Comparison of ENCODE assay signal across 8 cellular contexts in the genomic region with DNA sequence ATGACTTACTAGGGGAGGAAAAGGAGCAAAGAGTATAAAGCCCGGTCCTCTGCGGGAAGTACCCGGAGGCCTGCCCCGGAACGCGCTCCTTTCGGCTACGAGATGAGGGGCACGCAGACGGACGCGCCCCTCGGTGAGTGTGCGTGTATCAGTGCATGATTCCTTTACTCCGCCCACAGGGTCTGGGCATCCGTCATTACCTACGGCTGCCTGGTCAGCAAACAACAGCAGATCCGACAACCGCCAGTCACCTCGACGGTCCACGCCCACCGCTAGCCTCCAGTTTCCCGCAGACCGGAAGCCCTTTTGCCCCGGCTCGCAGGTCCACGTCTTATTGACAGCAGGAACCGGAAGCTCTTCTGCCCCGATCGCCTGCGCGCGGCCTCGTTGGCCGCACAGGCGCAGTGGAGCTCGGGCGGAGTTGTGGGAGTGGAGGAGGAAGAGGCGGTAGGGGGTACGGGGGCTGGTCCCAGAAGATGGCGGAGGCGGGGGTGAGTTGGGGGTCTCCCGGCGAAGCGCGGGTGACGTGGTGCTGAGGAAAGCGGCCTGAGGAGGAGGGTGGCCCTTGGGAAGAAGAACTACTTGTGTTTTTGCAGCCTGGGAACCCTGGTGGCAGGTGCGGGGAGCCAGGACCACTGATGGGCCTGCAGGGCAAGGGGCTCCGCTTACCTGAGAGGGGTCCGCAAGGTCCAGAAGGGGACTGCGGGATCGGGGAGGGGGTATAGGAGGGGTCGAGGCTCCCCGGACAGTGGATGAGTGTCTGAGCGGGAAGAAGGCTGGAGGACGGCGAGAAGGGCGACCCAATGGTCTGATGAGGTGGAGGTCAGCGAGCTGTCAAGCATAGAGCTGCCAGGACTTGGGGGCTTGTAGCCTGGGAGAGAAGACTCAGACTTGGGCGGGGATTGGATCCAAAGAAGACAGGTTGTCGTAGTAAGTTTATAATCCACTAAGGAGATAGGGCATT. TPM values are rescaled to one million over a fixed set of nuclear protein-coding genes. Genes with fewer than 3 reads are reported as not detected.
A peak's percentile ranks its signal among the peaks of the same experiment; 100 is the strongest.
DNase-seq lines count a peak whose midpoint lies in the region; ATAC-seq and FAIRE-seq lines count a peak whose summit lies in the region.

Gene INSIG2 (plus strand): TSS at position 421 of the 964 bp plus-strand sequence. CDS start 8,086 bp downstream, outside the sequence.

- no peaks in the 10 kb centered on the region for H3K27me3 ChIP-seq in endocrine pancreas (ENCODE audit: control insufficient read depth, insufficient read depth, low read length)

- peak; percentile 97 for FAIRE-seq in HTR-8/SVneo (lab: Jason Lieb, UNC)

- WGBS in mesodermal cell (ENCODE audit: insufficient coverage in 2 of 2), 2 experiments, result 0 to 1% methylated on average over 47 to 50 of the region's 63 CpGs

- H3K36me3 ChIP-seq in endocrine pancreas (ENCODE audit: control insufficient read depth, insufficient read depth, low read length), result no peaks in the 10 kb centered on the region
- H3K36me3 ChIP-seq in mesodermal cell (ENCODE audit: control insufficient read depth, insufficient read depth, low read length), result no peaks in the 10 kb centered on the region

- peak within 1 kb of the TSS; percentile 62 for H3K27ac ChIP-seq in mesodermal cell (ENCODE audit: low read depth, low read length, severe bottlenecking)

- ATAC-seq in GM21367 (IDR thresholded peaks at IDR 0.05; ENCODE audit: unreplicated experiment), result peak; percentile 95

- DNase-seq in Caki2 (ENCODE audit: low read depth) (peak; percentile 99), HTR-8/SVneo (ENCODE audit: insufficient read length, low spot score) (peak; percentile 93), NOMO-1 treated with dmso at 0.1 percent for 144 hours (lab: John Stamatoyannopoulos, UW; ENCODE audit: unreplicated experiment) (peak; percentile 100)
- peak; percentile 68 to 89 (median 83) for DNase-seq in activated CD8-positive, alpha-beta memory T cell treated with anti-CD3 and anti-CD28 coated beads for 48 hours (ENCODE audit: low read depth in 2 of 3, low spot score in 2 of 3)
- DNase-seq in stimulated activated CD8-positive, alpha-beta memory T cell treated with anti-CD3 and anti-CD28 coated beads, Interleukin-15, amount 100 ng/mL, for 4 hours (ENCODE audit: low read depth in 2 of 2), result peak; percentile 78 to 80

- H3K9me3 ChIP-seq in endocrine pancreas (ENCODE audit: control insufficient read depth, low read length) (no peaks in the 10 kb centered on the region), mesodermal cell (ENCODE audit: control insufficient read depth, low read length) (no peaks in the 10 kb centered on the region)

- H3K4me3 ChIP-seq in endocrine pancreas (ENCODE audit: control insufficient read depth, insufficient read depth, low read length), result peak within 1 kb of the TSS; percentile 96
- H3K4me3 ChIP-seq in mesodermal cell (ENCODE audit: extremely low read depth, insufficient read depth, low read length, poor library complexity, severe bottlenecking), result peak within 1 kb of the TSS; percentile 96

- in situ Hi-C loops in Caki2 (cut with HindIII; ENCODE audit: low pct_unique_long_range_greater_than_20kb, low sequenced_read_pairs), result no loop called here

- H3K4me1 ChIP-seq in endocrine pancreas (ENCODE audit: control insufficient read depth, insufficient read depth, low read length) (no peaks in the 10 kb centered on the region), mesodermal cell (ENCODE audit: control insufficient read depth, insufficient read depth, low read length, poor library complexity, severe bottlenecking) (peaks cover 22% of the 10 kb centered on the region)

- H3K9ac ChIP-seq in endocrine pancreas (ENCODE audit: control insufficient read depth, insufficient read depth, low read length), result peak within 1 kb of the TSS; percentile 96

RNA-seq across cellular contexts. Expression of gene INSIG2, which starts in this region (rescaled TPM):
- 14.6 and 36.1 TPM in 2 replicates for total RNA-seq in Caki2 (2014; rRNA removed; shearing (Covaris generic); ENCODE audit: low replicate concordance)
- 14.0 TPM for polyA plus RNA-seq in mesodermal cell (2013, experiment 1 of 2)
- 14.2 TPM for polyA plus RNA-seq in mesodermal cell (2013, experiment 2 of 2)

Comparison
In these comparisons a context has a peak if more than half of its experiments do, and no peak if none do; other contexts are left out.
1. Peak in every context shown above with its lines: DNase-seq, ATAC-seq, H3K4me3 ChIP-seq and H3K27ac ChIP-seq.